In genomic region chr20:50982372-50982771, GRCh38 we compare ENCODE assay signal across 1 cellular context.
TF ChIP-seq lines count a peak whose summit lies in the region.

No MANE protein-coding gene starts in this region.

TF ChIP-seq in IMR-90, 13 proteins besides CTCF, POLR2A, EP300 and RAD21 (continued from another document):
- TF ChIP-seq ELK1 (IDR thresholded peaks at IDR 0.05; ENCODE audit: borderline replicate concordance, low read depth, low read length): no peak
TF ChIP-seq in IMR-90: peak in this region for 2.
